In genomic region chr17:50917418-50917743, GRCh38 we compare ENCODE assay signal across 13 cellular contexts. TPM values are rescaled to one million over a fixed set of nuclear protein-coding genes. Genes with fewer than 3 reads are reported as not detected.
DNase-seq lines count a peak whose midpoint lies in the region; ATAC-seq and TF ChIP-seq lines count a peak whose summit lies in the region.
"Had no signal": no experiment of that assay in that cellular context is flagged by ENCODE, and none has a peak within 500 bp of the region (broad histone marks: within the 10 kb centered on the region; RNA-seq: fewer than 3 reads in every experiment).

No MANE protein-coding gene starts in this region.

- TF ChIP-seq CTCF in testis (IDR thresholded peaks at IDR 0.05), result no peak

- H3K9me3 ChIP-seq in esophagus (ENCODE audit: control insufficient read depth in 2 of 2, insufficient read depth in 1 of 2, low read depth in 1 of 2, low read length in 1 of 2), result no peaks in the 10 kb centered on the region
- no peaks in the 10 kb centered on the region for H3K9me3 ChIP-seq in testis
- H3K9me3 ChIP-seq: thoracic aorta had no signal

- H3K27me3 Mint-ChIP-seq in stimulated activated naive B cell treated with anti-CD40 and anti-IgM and Interleukin-4, amounts not matched to agents 10 μg/mL and 1 μg/mL and 100 μg/mL, for 72 hours, result peaks cover 5 to 14% of the 10 kb centered on the region in 2 donors

- WGBS in esophagus, 2 donors, result 84 to 86% methylated on average over 7 of the region's 7 CpGs
- 56% methylated on average over 7 of the region's 7 CpGs; no CpG with 5 or more reads in 1 of the 2 donors for WGBS in testis, 2 donors

- TF ChIP-seq POLR2A in GM15510 (IDR thresholded peaks at IDR 0.05; ENCODE audit: borderline replicate concordance, extremely low read depth, insufficient read length), result peak; percentile 40
- no peak for TF ChIP-seq POLR2A in testis (IDR thresholded peaks at IDR 0.05)

- H3K4me1 ChIP-seq in esophagus (ENCODE audit: control insufficient read depth in 2 of 2, insufficient read depth in 2 of 2, low read length in 1 of 2) (peaks cover 20 to 37% of the 10 kb centered on the region in 2 donors), testis (peaks cover 8% of the 10 kb centered on the region)

- peaks cover 14 to 15% of the 10 kb centered on the region in 2 donors for H3K4me1 Mint-ChIP-seq in stimulated activated naive B cell treated with anti-CD40 and anti-IgM and Interleukin-4, amounts not matched to agents 10 μg/mL and 1 μg/mL and 100 μg/mL, for 72 hours

- H3K27me3 ChIP-seq in esophagus (ENCODE audit: control insufficient read depth in 1 of 2, insufficient read depth in 2 of 2, low read length in 2 of 2) (no peaks in the 10 kb centered on the region), testis (no peaks in the 10 kb centered on the region)

- no peak overlapping the region for H3K27ac Mint-ChIP-seq in stimulated activated naive B cell treated with anti-CD40 and anti-IgM and Interleukin-4, amounts not matched to agents 10 μg/mL and 1 μg/mL and 100 μg/mL, for 72 hours

- no peaks in the 10 kb centered on the region for H3K36me3 Mint-ChIP-seq in stimulated activated naive B cell treated with anti-CD40 and anti-IgM and Interleukin-4, amounts not matched to agents 10 μg/mL and 1 μg/mL and 100 μg/mL, for 72 hours

- DNase-seq in stimulated activated naive B cell treated with anti-CD40 and anti-IgM and Interleukin-4, amounts not matched to agents 10 μg/mL and 1 μg/mL and 100 μg/mL, for 72 hours, result no peak
- DNase-seq in testis (no peak), NCI-H1417 (lab: John Stamatoyannopoulos, UW) (no peak), NOMO-1 treated with DMSO at 0.1 percent for 48 hours (lab: John Stamatoyannopoulos, UW; ENCODE audit: unreplicated experiment) (no peak)
- DNase-seq: OCI-M1; stimulated activated CD4-positive, alpha-beta T cell treated with anti-CD3 and anti-CD28 coated beads, Interleukin-2, amount 100 ng/mL, for 24 hours; T1000 had no signal

- ATAC-seq in HG02852 (IDR thresholded peaks at IDR 0.05; ENCODE audit: unreplicated experiment), result peak; percentile 75
- ATAC-seq in stimulated activated naive B cell treated with anti-CD40 and anti-IgM and Interleukin-4, amounts not matched to agents 10 μg/mL and 1 μg/mL and 100 μg/mL, for 72 hours (replicated peaks), result peak; percentile 29 to 42
- ATAC-seq in GM19452 (IDR thresholded peaks at IDR 0.05; ENCODE audit: unreplicated experiment), result no peak

- intact Hi-C loops in testis (cut with DNase I; ENCODE audit: low total_unique reads), result no loop called here

- H3K4me3 Mint-ChIP-seq in stimulated activated naive B cell treated with anti-CD40 and anti-IgM and Interleukin-4, amounts not matched to agents 10 μg/mL and 1 μg/mL and 100 μg/mL, for 72 hours, result no peak overlapping the region
- H3K4me3 Mint-ChIP-seq: neural crest cell had no signal

- no peaks in the 10 kb centered on the region for H3K36me3 ChIP-seq in esophagus (ENCODE audit: control insufficient read depth in 2 of 2, insufficient read depth in 2 of 2, low read length in 1 of 2)
- no peaks in the 10 kb centered on the region for H3K36me3 ChIP-seq in testis (ENCODE audit: low read depth, missing control alignments)
- H3K36me3 ChIP-seq: thoracic aorta had no signal

- H3K9me3 Mint-ChIP-seq in stimulated activated naive B cell treated with anti-CD40 and anti-IgM and Interleukin-4, amounts not matched to agents 10 μg/mL and 1 μg/mL and 100 μg/mL, for 72 hours, result no peaks in the 10 kb centered on the region
- H3K9me3 Mint-ChIP-seq: neural crest cell had no signal

- peak overlapping the region; percentile 92 to 97 for H3K27ac ChIP-seq in esophagus (ENCODE audit: low read depth in 2 of 2, low read length in 1 of 2)
- no peak overlapping the region for H3K27ac ChIP-seq in testis
- H3K27ac ChIP-seq: thoracic aorta had no signal

- H3K4me3 ChIP-seq in esophagus (ENCODE audit: low read depth in 1 of 2, low read length in 2 of 2) (no peak overlapping the region), testis (no peak overlapping the region)
- H3K4me3 ChIP-seq: thoracic aorta had no signal

RNA-seq across cellular contexts. Expression of gene TOB1, which starts 51.2 kb away (rescaled TPM):
- 10 to 100 TPM; 32.7 to 52.9 TPM for polyA plus RNA-seq in esophagus
- 10 to 100 TPM; 18.4 to 26.1 TPM for total RNA-seq in testis
- 42.8 TPM for polyA plus RNA-seq in testis (ENCODE audit: insufficient read depth, low read depth, low replicate concordance)

Comparison
In these comparisons a context has a peak if more than half of its experiments do, and no peak if none do; other contexts are left out.
1. H3K27ac ChIP-seq: peak in esophagus (2 of 2); none in testis (0 of 2).